ENCODE assay signal across 30 cellular contexts in genomic region chr11:58330861-58331260, GRCh38. TPM values are rescaled to one million over a fixed set of nuclear protein-coding genes. Genes with fewer than 3 reads are reported as not detected.
DNase-seq lines count a peak whose midpoint lies in the region; ATAC-seq and TF ChIP-seq lines count a peak whose summit lies in the region.
"Had no signal": no experiment of that assay in that cellular context is flagged by ENCODE, and none has a peak within 500 bp of the region (broad histone marks: within the 10 kb centered on the region; RNA-seq: fewer than 3 reads in every experiment).

No MANE protein-coding gene starts in this region.

- no peaks in the 10 kb centered on the region for H3K27me3 Mint-ChIP-seq in HFFc6 (ENCODE audit: insufficient read depth)
- no peaks in the 10 kb centered on the region for H3K27me3 Mint-ChIP-seq in progenitor cell of endocrine pancreas
- H3K27me3 Mint-ChIP-seq in activated CD4-positive, alpha-beta T cell treated with anti-CD3 and anti-CD28 coated beads for 36 hours, result peaks cover 31% of the 10 kb centered on the region

- CTCF ChIA-PET in activated CD4-positive, alpha-beta T cell treated with anti-CD3 and anti-CD28 coated beads for 36 hours (lab: Charles Lee), result no interaction called here

- peaks cover 59% of the 10 kb centered on the region for H3K4me1 Mint-ChIP-seq in HFFc6 (ENCODE audit: low read depth)
- no peaks in the 10 kb centered on the region for H3K4me1 Mint-ChIP-seq in progenitor cell of endocrine pancreas (ENCODE audit: low read depth)
- no peaks in the 10 kb centered on the region for H3K4me1 Mint-ChIP-seq in activated CD4-positive, alpha-beta T cell treated with anti-CD3 and anti-CD28 coated beads for 36 hours
- H3K4me1 Mint-ChIP-seq: GM23338; immature natural killer cell; natural killer cell; stimulated activated memory B cell treated with anti-CD40 and anti-IgM and Interleukin-4, amounts not matched to agents 10 μg/mL and 1 μg/mL and 100 μg/mL, for 72 hours; T-cell had no signal

- peak overlapping the region; percentile 59 for H3K27ac ChIP-seq in brain microvascular endothelial cell
- H3K27ac ChIP-seq: hepatocyte, left ventricle myocardium inferior, ovary, SJSA1, spleen, suprapubic skin had no signal

- H3K36me3 Mint-ChIP-seq in HFFc6 (ENCODE audit: low read depth), result peaks cover 62% of the 10 kb centered on the region
- no peaks in the 10 kb centered on the region for H3K36me3 Mint-ChIP-seq in progenitor cell of endocrine pancreas (ENCODE audit: insufficient read depth)
- no peaks in the 10 kb centered on the region for H3K36me3 Mint-ChIP-seq in activated CD4-positive, alpha-beta T cell treated with anti-CD3 and anti-CD28 coated beads for 36 hours (ENCODE audit: low read depth)
- H3K36me3 Mint-ChIP-seq: immature natural killer cell; stimulated activated memory B cell treated with anti-CD40 and anti-IgM and Interleukin-4, amounts not matched to agents 10 μg/mL and 1 μg/mL and 100 μg/mL, for 72 hours had no signal

- H3K4me3 ChIP-seq in AG09309 (ENCODE audit: control insufficient read depth, low read depth, low read length) (no peak overlapping the region), brain microvascular endothelial cell (ENCODE audit: low read depth, low read length) (no peak overlapping the region)
- H3K4me3 ChIP-seq: GM23338, hepatocyte, left ventricle myocardium inferior, ovary, SJSA1, spleen, suprapubic skin had no signal

- H3K4me3 Mint-ChIP-seq in HFFc6, result peak overlapping the region; percentile 62
- no peak overlapping the region for H3K4me3 Mint-ChIP-seq in progenitor cell of endocrine pancreas (ENCODE audit: low read depth)
- no peak overlapping the region for H3K4me3 Mint-ChIP-seq in activated CD4-positive, alpha-beta T cell treated with anti-CD3 and anti-CD28 coated beads for 36 hours
- H3K4me3 Mint-ChIP-seq: activated CD8-positive, alpha-beta T cell treated with anti-CD3 and anti-CD28 coated beads, Interleukin-2, amount 10 ng/mL, durations not matched to agents 7 days and 5 days; GM23338; immature natural killer cell; natural killer cell; stimulated activated memory B cell treated with anti-CD40 and anti-IgM and Interleukin-4, amounts not matched to agents 10 μg/mL and 1 μg/mL and 100 μg/mL, for 72 hours; T-cell had no signal

- H3K27ac Mint-ChIP-seq in HFFc6 (peak overlapping the region; percentile 79), progenitor cell of endocrine pancreas (no peak overlapping the region)
- H3K27ac Mint-ChIP-seq in activated CD4-positive, alpha-beta T cell treated with anti-CD3 and anti-CD28 coated beads for 36 hours, result no peak overlapping the region
- H3K27ac Mint-ChIP-seq: activated CD8-positive, alpha-beta T cell treated with anti-CD3 and anti-CD28 coated beads, Interleukin-2, amount 10 ng/mL, durations not matched to agents 7 days and 5 days; GM23338; immature natural killer cell; natural killer cell; stimulated activated memory B cell treated with anti-CD40 and anti-IgM and Interleukin-4, amounts not matched to agents 10 μg/mL and 1 μg/mL and 100 μg/mL, for 72 hours; T-cell had no signal

- in situ Hi-C loops in brain microvascular endothelial cell (cut with HindIII; ENCODE audit: low pct_ligation_motif_present, low sequenced_read_pairs), result no loop called here

- ATAC-seq in GM18867 (IDR thresholded peaks at IDR 0.05; ENCODE audit: unreplicated experiment), result no peak
- no peak for ATAC-seq in activated CD4-positive, alpha-beta T cell treated with anti-CD3 and anti-CD28 coated beads for 36 hours
- ATAC-seq: activated CD4-positive, CD25-positive, alpha-beta regulatory T cell treated with anti-CD3 and anti-CD28 coated beads, Interleukin-2, amount 50 U/mL, for 24 hours; activated CD8-positive, alpha-beta T cell treated with anti-CD3 and anti-CD28 coated beads, Interleukin-2, amount 10 ng/mL, durations not matched to agents 7 days and 5 days; GM23338; natural killer cell; stimulated activated memory B cell treated with anti-CD40 and anti-IgM and Interleukin-4, amounts not matched to agents 10 μg/mL and 1 μg/mL and 100 μg/mL, for 72 hours; T-cell had no signal

- peaks cover 57% of the 10 kb centered on the region for H3K9me3 Mint-ChIP-seq in HFFc6
- H3K9me3 Mint-ChIP-seq in progenitor cell of endocrine pancreas (ENCODE audit: low read depth), result peaks cover 50% of the 10 kb centered on the region
- H3K9me3 Mint-ChIP-seq in activated CD4-positive, alpha-beta T cell treated with anti-CD3 and anti-CD28 coated beads for 36 hours (ENCODE audit: low read depth), result peaks cover 11% of the 10 kb centered on the region

- no peaks in the 10 kb centered on the region for H3K27me3 ChIP-seq in brain microvascular endothelial cell (replicated peaks)
- H3K27me3 ChIP-seq: hepatocyte, ovary, SJSA1, suprapubic skin had no signal

- POLR2A ChIA-PET in activated CD4-positive, alpha-beta T cell treated with anti-CD3 and anti-CD28 coated beads for 36 hours (lab: Charles Lee), result no interaction called here

- intact Hi-C loops in activated CD4-positive, alpha-beta T cell treated with anti-CD3 and anti-CD28 coated beads for 36 hours (cut with DNase I, micrococcal nuclease), result no loop called here

- H3K36me3 ChIP-seq in brain microvascular endothelial cell (replicated peaks), result no peaks in the 10 kb centered on the region
- H3K36me3 ChIP-seq: left ventricle myocardium inferior, ovary, SJSA1, spleen, suprapubic skin had no signal

- no peak for TF ChIP-seq CTCF in AG09309 (IDR thresholded peaks at IDR 0.05; ENCODE audit: control insufficient read depth, insufficient read depth, low read depth, low read length, missing control alignments)
- TF ChIP-seq CTCF in HFFc6 (IDR thresholded peaks at IDR 0.05), result no peak
- TF ChIP-seq CTCF in brain microvascular endothelial cell (IDR thresholded peaks at IDR 0.05; ENCODE audit: low read depth, low read length, missing control alignments), result no peak
- no peak for TF ChIP-seq CTCF in progenitor cell of endocrine pancreas (IDR thresholded peaks at IDR 0.05; ENCODE audit: unreplicated experiment)

- DNase-seq in AG09309 (ENCODE audit: low read depth), result peak; percentile 5
- peak; percentile 57 for DNase-seq in HFFc6
- peak; percentile 59 for DNase-seq in brain microvascular endothelial cell
- DNase-seq in iris pigment epithelial cell (ENCODE audit: low read depth), result peak; percentile 83
- no peak for DNase-seq in mucosa of gallbladder (ENCODE audit: low spot score)
- no peak for DNase-seq in progenitor cell of endocrine pancreas (ENCODE audit: low spot score, unreplicated experiment)
- DNase-seq in activated CD4-positive, alpha-beta T cell treated with anti-CD3 and anti-CD28 coated beads for 36 hours, result no peak
- DNase-seq: activated CD8-positive, alpha-beta T cell treated with anti-CD3 and anti-CD28 coated beads, Interleukin-2, amount 10 ng/mL, durations not matched to agents 7 days and 5 days; activated gamma-delta T cell; activated T-cell treated with anti-CD3 and anti-CD28 coated beads, Interleukin-2, amount 50 U/mL, for 1 hour; foreskin melanocyte; immature natural killer cell; KBM-7; left ventricle myocardium inferior; midbrain; natural killer cell; NCI-H524 treated with DMSO at 0.1 percent for 48 hours; ovary; spleen; stimulated activated CD4-positive, alpha-beta T cell treated with anti-CD3 and anti-CD28 coated beads, Interleukin-2, amount 100 ng/mL, for 48 hours; T-cell had no signal

RNA-seq across cellular contexts. Expression of gene OR5B17, which starts 28.0 kb away (rescaled TPM):
- total RNA-seq in HFFc6 (2021; fragmentation: NEBNext Ultra II Directional; extraction: Animal tissue kit (Norgen Biotek cat#: 25700)), result not detected
- not detected for total RNA-seq in mucosa of gallbladder
- not detected in 2 replicates for total RNA-seq in progenitor cell of endocrine pancreas
- total RNA-seq in activated CD4-positive, alpha-beta T cell treated with anti-CD3 and anti-CD28 coated beads for 36 hours, result not detected
- total RNA-seq: activated CD8-positive, alpha-beta T cell treated with anti-CD3 and anti-CD28 coated beads, Interleukin-2, amount 10 ng/mL, durations not matched to agents 7 days and 5 days; G401; GM23338; hepatocyte; left ventricle myocardium inferior; natural killer cell; ovary; SJSA1; spleen; suprapubic skin; T-cell; urinary bladder had no signal

Comparison
In these comparisons a context has a peak if more than half of its experiments do, and no peak if none do; other contexts are left out.
1. DNase-seq: peak in AG09309 (single experiment), HFFc6 (single experiment), brain microvascular endothelial cell (single experiment) and iris pigment epithelial cell (single experiment); none in mucosa of gallbladder (single experiment), progenitor cell of endocrine pancreas (single experiment) and activated CD4-positive, alpha-beta T cell treated with anti-CD3 and anti-CD28 coated beads for 36 hours (single experiment).